16 cellular contexts compared by ENCODE assay signal in genomic region chr6:18342223-18342622, GRCh38. TPM values are rescaled to one million over a fixed set of nuclear protein-coding genes. Genes with fewer than 3 reads are reported as not detected.
DNase-seq lines count a peak whose midpoint lies in the region; ATAC-seq and TF ChIP-seq lines count a peak whose summit lies in the region.
"Had no signal": no experiment of that assay in that cellular context is flagged by ENCODE, and none has a peak within 500 bp of the region (broad histone marks: within the 10 kb centered on the region; RNA-seq: fewer than 3 reads in every experiment).

No MANE protein-coding gene starts in this region.

- DNase-seq in MCF 10A (ENCODE audit: unreplicated experiment) (peak; percentile 72), breast epithelium (ENCODE audit: low spot score in 2 of 2) (no peak), epithelial cell of prostate (ENCODE audit: low read depth, low spot score) (peak; percentile 96), gastrocnemius medialis (no peak), NCI-H1436 treated with DMSO at 0.1 percent for 48 hours (lab: John Stamatoyannopoulos, UW) (no peak), NCI-H187 (lab: John Stamatoyannopoulos, UW) (no peak)
- no peak for DNase-seq in CD8-positive, alpha-beta T cell
- DNase-seq: 8988T, HCEC 1CT, NCI-H146, NCI-H2227 treated with DMSO at 0.1 percent for 48 hours, Right ventricle myocardium superior, SK-N-SH had no signal

- H3K9me3 Mint-ChIP-seq in MCF 10A (ENCODE audit: unreplicated experiment), result no peaks in the 10 kb centered on the region
- no peaks in the 10 kb centered on the region for H3K9me3 Mint-ChIP-seq in CD8-positive, alpha-beta T cell
- H3K9me3 Mint-ChIP-seq: IgD-negative memory B cell had no signal

- H3K27me3 Mint-ChIP-seq in MCF 10A (ENCODE audit: insufficient read depth, unreplicated experiment), result no peaks in the 10 kb centered on the region
- H3K27me3 Mint-ChIP-seq in CD8-positive, alpha-beta T cell (ENCODE audit: low read depth), result peaks cover 3% of the 10 kb centered on the region

- peak overlapping the region; percentile 83 for H3K27ac Mint-ChIP-seq in MCF 10A (ENCODE audit: low read depth, unreplicated experiment)
- no peak overlapping the region for H3K27ac Mint-ChIP-seq in CD8-positive, alpha-beta T cell

- H3K9me3 ChIP-seq in breast epithelium (no peaks in the 10 kb centered on the region), gastrocnemius medialis (no peaks in the 10 kb centered on the region)
- H3K9me3 ChIP-seq in CD8-positive, alpha-beta T cell (ENCODE audit: low read length), result no peaks in the 10 kb centered on the region
- H3K9me3 ChIP-seq: BLaER1 treated with 17β-estradiol and CSF1 and Interleukin-3, amounts not matched to agents 10 nM and 100 nM; SK-N-SH had no signal

- intact Hi-C loops in MCF 10A (cut with micrococcal nuclease), result loop anchor here (2.0 to 5.0 kb wide), 3 partner anchors 45 to 160 kb away; partner anchors contain the start of gene RNF144B
- intact Hi-C loops in breast epithelium (cut with DNase I; ENCODE audit: low total_unique reads), result no loop called here
- intact Hi-C loops in gastrocnemius medialis (cut with DNase I; ENCODE audit: low total_unique reads), result loop anchor here (2.0 to 5.0 kb wide), 2 partner anchors 117 to 160 kb away; no protein-coding TSS in a partner anchor
- intact Hi-C loops in CD8-positive, alpha-beta T cell (cut with DNase I, micrococcal nuclease), result no loop called here

- H3K4me3 ChIP-seq in breast epithelium, result no peak overlapping the region
- H3K4me3 ChIP-seq in gastrocnemius medialis, result no peak overlapping the region
- no peak overlapping the region for H3K4me3 ChIP-seq in CD8-positive, alpha-beta T cell (ENCODE audit: low read depth, low read length)
- H3K4me3 ChIP-seq: BLaER1 treated with 17β-estradiol and CSF1 and Interleukin-3, amounts not matched to agents 10 nM and 100 nM had no signal

- ATAC-seq in gastrocnemius medialis (peak; percentile 11 to 29), GM21786 (IDR thresholded peaks at IDR 0.05; ENCODE audit: unreplicated experiment) (no peak)
- ATAC-seq in CD8-positive, alpha-beta T cell, result no peak

- TF ChIP-seq CTCF in MCF 10A (IDR thresholded peaks at IDR 0.05; ENCODE audit: unreplicated experiment), result no peak
- TF ChIP-seq CTCF in breast epithelium (IDR thresholded peaks at IDR 0.05), result no peak
- no peak for TF ChIP-seq CTCF in gastrocnemius medialis (IDR thresholded peaks at IDR 0.05 in 4 of 5, conservative IDR thresholded peaks at IDR 0.05 in 1 of 5)
- no peak for TF ChIP-seq CTCF in CD8-positive, alpha-beta T cell (IDR thresholded peaks at IDR 0.05)

- no peaks in the 10 kb centered on the region for H3K36me3 ChIP-seq in breast epithelium
- no peaks in the 10 kb centered on the region for H3K36me3 ChIP-seq in gastrocnemius medialis
- no peaks in the 10 kb centered on the region for H3K36me3 ChIP-seq in CD8-positive, alpha-beta T cell (ENCODE audit: insufficient read depth, low read length)
- H3K36me3 ChIP-seq: BLaER1 treated with 17β-estradiol and CSF1 and Interleukin-3, amounts not matched to agents 10 nM and 100 nM had no signal

- peaks cover 25% of the 10 kb centered on the region for H3K4me1 Mint-ChIP-seq in MCF 10A (ENCODE audit: insufficient read depth, unreplicated experiment)
- H3K4me1 Mint-ChIP-seq in CD8-positive, alpha-beta T cell (ENCODE audit: low read depth), result no peaks in the 10 kb centered on the region

- BruUV-seq in MCF 10A (replicated peaks; lab: Mats Ljungman, UMichigan), result no TSS peak

- TF ChIP-seq POLR2A in breast epithelium (IDR thresholded peaks at IDR 0.05) (no peak), gastrocnemius medialis (IDR thresholded peaks at IDR 0.05) (no peak)

- CTCF ChIA-PET in MCF 10A (lab: Yijun Ruan, JAX), result interaction anchor here (0.8 to 3.0 kb wide), 5 partner anchors 10 to 161 kb away, joined by 3 to 13 read pairs (median 7); partner anchors contain the start of gene RNF144B
- CTCF ChIA-PET in CD8-positive, alpha-beta T cell (lab: Charles Lee), result interaction anchor here (0.9 kb wide), 1 partner anchor 18 kb away, joined by 3 read pairs; no protein-coding TSS in a partner anchor

- in situ Hi-C loops in gastrocnemius medialis (cut with MboI; ENCODE audit: low sequenced_read_pairs in 4 of 4), result loop anchor here in 1 of 4 donors (25.0 kb wide), 1 partner anchor 120 kb away; no protein-coding TSS in a partner anchor

- H3K27me3 ChIP-seq in breast epithelium (no peaks in the 10 kb centered on the region), gastrocnemius medialis (no peaks in the 10 kb centered on the region)
- no peaks in the 10 kb centered on the region for H3K27me3 ChIP-seq in CD8-positive, alpha-beta T cell (ENCODE audit: insufficient read depth, low read length)
- H3K27me3 ChIP-seq: BLaER1 treated with 17β-estradiol and CSF1 and Interleukin-3, amounts not matched to agents 10 nM and 100 nM had no signal

- H3K27ac ChIP-seq in breast epithelium (peak overlapping the region in 1 of 2 donors; percentile 52), epithelial cell of prostate (peak overlapping the region; percentile 95), gastrocnemius medialis (peak overlapping the region; percentile 82 to 89 (median 86))
- no peak overlapping the region for H3K27ac ChIP-seq in CD8-positive, alpha-beta T cell (ENCODE audit: low read depth, low read length)
- H3K27ac ChIP-seq: BLaER1 treated with 17β-estradiol and CSF1 and Interleukin-3, amounts not matched to agents 10 nM and 100 nM had no signal

- H3K4me1 ChIP-seq in breast epithelium, result no peaks in the 10 kb centered on the region
- H3K4me1 ChIP-seq in gastrocnemius medialis, result peaks cover 31 to 40% of the 10 kb centered on the region in 2 donors
- H3K4me1 ChIP-seq in CD8-positive, alpha-beta T cell (ENCODE audit: insufficient read depth, low read length), result no peaks in the 10 kb centered on the region

- no peaks in the 10 kb centered on the region for H3K36me3 Mint-ChIP-seq in MCF 10A (ENCODE audit: insufficient read depth, unreplicated experiment)
- H3K36me3 Mint-ChIP-seq in CD8-positive, alpha-beta T cell, result no peaks in the 10 kb centered on the region
- H3K36me3 Mint-ChIP-seq: IgD-negative memory B cell had no signal

- POLR2A ChIA-PET in MCF 10A (lab: Yijun Ruan, JAX), result interaction anchor here (0.6 to 5.6 kb wide), 13 partner anchors 9 to 161 kb away, joined by 3 to 159 read pairs (median 4); partner anchors contain the start of gene RNF144B
- POLR2A ChIA-PET in CD8-positive, alpha-beta T cell (lab: Charles Lee), result no interaction called here

- no peak overlapping the region for H3K4me3 Mint-ChIP-seq in MCF 10A (ENCODE audit: unreplicated experiment)
- no peak overlapping the region for H3K4me3 Mint-ChIP-seq in CD8-positive, alpha-beta T cell
- H3K4me3 Mint-ChIP-seq: IgD-negative memory B cell had no signal

RNA-seq across cellular contexts. Expression of gene RNF144B, which starts 44.9 kb away (rescaled TPM):
- total RNA-seq in MCF 10A (2022), result 40.6 and 57.9 TPM in 2 replicates
- 10 to 100 TPM; 24.3 to 37.0 (median 24.8) TPM for total RNA-seq in breast epithelium
- total RNA-seq in gastrocnemius medialis, result 10 to 100 TPM in 3 of 4 donors, 1 to 10 TPM in 1; 8.4 to 47.0 (median 31.9) TPM
- 1 to 10 TPM; 1.3 to 2.0 TPM for total RNA-seq in CD8-positive, alpha-beta T cell

Comparison
In these comparisons a context has a peak if more than half of its experiments do, and no peak if none do; other contexts are left out.
1. DNase-seq: peak in MCF 10A (single experiment) and epithelial cell of prostate (single experiment); none in breast epithelium (0 of 2), gastrocnemius medialis (0 of 2), NCI-H1436 treated with DMSO at 0.1 percent for 48 hours (single experiment), CD8-positive, alpha-beta T cell (0 of 7) and NCI-H187 (0 of 2).
2. intact Hi-C loops: an anchor here in MCF 10A (2.0 to 5.0 kb wide) and gastrocnemius medialis (2.0 to 5.0 kb wide); none called in breast epithelium and CD8-positive, alpha-beta T cell.
3. ATAC-seq: peak in gastrocnemius medialis (2 of 2); none in GM21786 (single experiment) and CD8-positive, alpha-beta T cell (single experiment).